ENCODE assay signal across 1 cellular context in the genomic region with DNA sequence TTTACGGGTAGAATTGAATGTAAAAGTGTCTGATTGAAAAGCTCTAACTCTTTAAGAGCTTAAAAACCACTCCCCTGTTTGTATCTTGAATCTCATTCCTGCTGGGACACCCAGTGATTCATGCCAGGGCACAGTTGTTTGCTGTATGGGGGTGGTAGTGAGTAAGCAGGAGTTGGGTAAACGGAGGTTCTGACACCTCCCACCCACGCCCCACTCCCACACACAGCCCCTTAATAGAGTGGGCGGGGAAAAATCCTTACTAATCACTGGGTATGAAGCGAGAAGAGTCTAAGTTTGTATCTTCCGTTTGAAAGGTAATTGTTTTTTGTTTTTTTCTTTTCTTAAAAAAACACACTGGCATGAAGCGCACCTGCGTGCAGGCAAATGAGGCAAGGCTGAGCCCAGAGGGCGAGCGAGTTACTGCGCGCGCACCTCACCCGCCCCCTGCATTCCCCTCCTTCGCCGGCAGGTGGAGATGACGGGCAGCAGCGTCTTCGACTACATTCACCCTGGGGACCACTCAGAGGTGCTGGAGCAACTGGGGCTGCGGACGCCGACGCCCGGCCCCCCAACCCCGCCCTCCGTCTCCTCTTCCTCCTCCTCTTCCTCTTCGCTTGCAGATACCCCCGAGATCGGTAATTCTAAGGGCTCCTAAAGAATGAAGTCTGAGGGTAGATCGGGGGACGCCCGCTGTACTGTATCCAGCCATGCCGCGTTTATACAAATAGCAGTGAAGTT.
A peak's percentile ranks its signal among the peaks of the same experiment; 100 is the strongest.
TF ChIP-seq lines count a peak whose summit lies in the region.

No MANE protein-coding gene starts in this region.

TF ChIP-seq in IMR-90, 13 proteins besides CTCF, POLR2A, EP300 and RAD21:
- 0 out of 2 replicates have a peak, but pooled peaks have one; percentile 49 for TF ChIP-seq CEBPB (IDR thresholded peaks at IDR 0.05; ENCODE audit: low read depth, low read length)
- TF ChIP-seq MAFK (IDR thresholded peaks at IDR 0.05; ENCODE audit: low read depth, low read length), result no peak
- TF ChIP-seq MAZ (IDR thresholded peaks at IDR 0.05; ENCODE audit: borderline replicate concordance, low read depth, low read length), result peak; percentile 85; the same call in 1 of the 2 replicates
- TF ChIP-seq SMC3 (IDR thresholded peaks at IDR 0.05; ENCODE audit: low read depth, low read length), result peak; percentile 42
- peak; percentile 70 for TF ChIP-seq FOS (IDR thresholded peaks at IDR 0.05; ENCODE audit: low read depth, low read length)
TF ChIP-seq in IMR-90: peak in this region for 4.
